26 cellular contexts compared by ENCODE assay signal in genomic region chr3:37330466-37330865, GRCh38.
DNase-seq lines count a peak whose midpoint lies in the region; ATAC-seq and TF ChIP-seq lines count a peak whose summit lies in the region.
"Had no signal": no experiment of that assay in that cellular context is flagged by ENCODE, and none has a peak within 500 bp of the region (broad histone marks: within the 10 kb centered on the region; RNA-seq: fewer than 3 reads in every experiment).

No MANE protein-coding gene starts in this region.

- H3K27me3 ChIP-seq in right cardiac atrium (ENCODE audit: control insufficient read depth, insufficient read depth): no peaks in the 10 kb centered on the region
- H3K27me3 ChIP-seq in dorsolateral prefrontal cortex: no peaks in the 10 kb centered on the region
- no peaks in the 10 kb centered on the region for H3K27me3 ChIP-seq in BE2C
- no peaks in the 10 kb centered on the region for H3K27me3 ChIP-seq in HAP-1 (ENCODE audit: low read depth)
- H3K27me3 ChIP-seq: BLaER1 treated with 17β-estradiol and CSF1 and Interleukin-3, amounts not matched to agents 10 nM and 100 nM had no signal

- H3K27ac ChIP-seq in right cardiac atrium (ENCODE audit: low read length) (no peak overlapping the region), dorsolateral prefrontal cortex (peak overlapping the region in 12 of 59 donors; percentile 1 to 62 (median 27))
- H3K27ac ChIP-seq: HL-60 had no signal

- intact Hi-C loops in Right ventricle myocardium inferior (cut with DNase I) (no loop called here), cardiac septum (cut with DNase I) (no loop called here), right cardiac atrium (cut with DNase I) (no loop called here), dorsolateral prefrontal cortex (cut with DNase I) (no loop called here)

- TF ChIP-seq CTCF in dorsolateral prefrontal cortex (IDR thresholded peaks at IDR 0.05 in 54 of 56, conservative IDR thresholded peaks at IDR 0.05 in 2 of 56; ENCODE audit: low read depth in 1 of 56, partially characterized antibody in 56 of 56) (no peak), BE2C (IDR thresholded peaks at IDR 0.05; ENCODE audit: low read depth, low read length) (no peak)

- H3K27ac Mint-ChIP-seq in stimulated activated effector memory CD8-positive, alpha-beta T cell treated with anti-CD3 and anti-CD28 coated beads, Interleukin-12 subunit alpha, Interleukin-12 subunit beta, amount 100 ng/mL, for 72 hours: peak overlapping the region; percentile 23
- H3K27ac Mint-ChIP-seq: IgD-negative memory B cell had no signal

- H3K4me3 Mint-ChIP-seq in stimulated activated effector memory CD8-positive, alpha-beta T cell treated with anti-CD3 and anti-CD28 coated beads, Interleukin-12 subunit alpha, Interleukin-12 subunit beta, amount 100 ng/mL, for 72 hours: no peak overlapping the region
- H3K4me3 Mint-ChIP-seq: IgD-negative memory B cell had no signal

- H3K4me3 ChIP-seq in right cardiac atrium (ENCODE audit: low read length) (no peak overlapping the region), dorsolateral prefrontal cortex (no peak overlapping the region), BE2C (ENCODE audit: low read depth, low read length) (no peak overlapping the region), HAP-1 (no peak overlapping the region)
- H3K4me3 ChIP-seq: BLaER1 treated with 17β-estradiol and CSF1 and Interleukin-3, amounts not matched to agents 10 nM and 100 nM had no signal

- WGBS in right cardiac atrium: 72% methylated on average over 4 of the region's 4 CpGs

- H3K4me1 Mint-ChIP-seq in stimulated activated effector memory CD8-positive, alpha-beta T cell treated with anti-CD3 and anti-CD28 coated beads, Interleukin-12 subunit alpha, Interleukin-12 subunit beta, amount 100 ng/mL, for 72 hours: peaks cover 14% of the 10 kb centered on the region
- H3K4me1 Mint-ChIP-seq: IgD-negative memory B cell had no signal

- ATAC-seq in Right ventricle myocardium inferior (peak; percentile 48), right cardiac atrium (peak; percentile 50 to 55)
- ATAC-seq in stimulated activated effector memory CD8-positive, alpha-beta T cell treated with anti-CD3 and anti-CD28 coated beads, Interleukin-12 subunit alpha, Interleukin-12 subunit beta, amount 100 ng/mL, for 72 hours: no peak
- ATAC-seq: HCT116, PC-3 had no signal

- H3K36me3 ChIP-seq in BE2C: peaks cover 7% of the 10 kb centered on the region; the same call in 1 of the 2 replicates
- peaks cover 29% of the 10 kb centered on the region for H3K36me3 ChIP-seq in HAP-1 (replicated peaks)

- H3K36me3 Mint-ChIP-seq in stimulated activated effector memory CD8-positive, alpha-beta T cell treated with anti-CD3 and anti-CD28 coated beads, Interleukin-12 subunit alpha, Interleukin-12 subunit beta, amount 100 ng/mL, for 72 hours: peaks cover 100% of the 10 kb centered on the region

- H3K9me3 Mint-ChIP-seq in stimulated activated effector memory CD8-positive, alpha-beta T cell treated with anti-CD3 and anti-CD28 coated beads, Interleukin-12 subunit alpha, Interleukin-12 subunit beta, amount 100 ng/mL, for 72 hours: no peaks in the 10 kb centered on the region
- H3K9me3 Mint-ChIP-seq: IgD-negative memory B cell had no signal

- in situ Hi-C loops in HAP-1 (cut with MboI; ENCODE audit: low sequenced_read_pairs): no loop called here

- no peak for DNase-seq in Right ventricle myocardium inferior (ENCODE audit: missing footprints)
- DNase-seq in cardiac septum (ENCODE audit: low spot score): no peak
- DNase-seq in UCSD-AML1 (lab: John Stamatoyannopoulos, UW; ENCODE audit: unreplicated experiment): peak; percentile 9
- DNase-seq in right cardiac atrium: peak in 2 of 3 donors; percentile 51 to 55
- DNase-seq in stimulated activated effector memory CD8-positive, alpha-beta T cell treated with anti-CD3 and anti-CD28 coated beads, Interleukin-12 subunit alpha, Interleukin-12 subunit beta, amount 100 ng/mL, for 72 hours (ENCODE audit: low spot score in 2 of 2): no peak
- DNase-seq in dorsolateral prefrontal cortex: no peak
- DNase-seq in BE2C: no peak
- DNase-seq in HAP-1 (ENCODE audit: low spot score in 2 of 2): no peak
- DNase-seq: Calu3; DMS79 treated with DMSO at 0.1 percent for 48 hours; GF-D8; GOT3; NCI-H1092 treated with DMSO at 0.1 percent for 48 hours; NCI-H1436; NCI-H187; NCI-H2081 treated with DMSO at 0.1 percent for 48 hours; NCI-H446; NCI-H526; NCI-H82; NK-92 treated with Interleukin-12 subunit alpha and Interleukin-12 subunit beta, amount 100 ng/mL, for 24 hours; PC-3; SHP77 had no signal

- H3K4me1 ChIP-seq in right cardiac atrium (ENCODE audit: control insufficient read depth, insufficient read depth, low read length): peaks cover 2% of the 10 kb centered on the region
- H3K4me1 ChIP-seq in BE2C: no peaks in the 10 kb centered on the region
- H3K4me1 ChIP-seq in HAP-1: no peaks in the 10 kb centered on the region

- H3K9me3 ChIP-seq in right cardiac atrium (ENCODE audit: control insufficient read depth, low read length) (no peaks in the 10 kb centered on the region), BE2C (no peaks in the 10 kb centered on the region), HAP-1 (no peaks in the 10 kb centered on the region)
- H3K9me3 ChIP-seq: BLaER1 treated with 17β-estradiol and CSF1 and Interleukin-3, amounts not matched to agents 10 nM and 100 nM had no signal

Comparison
In these comparisons a context has a peak if more than half of its experiments do, and no peak if none do; other contexts are left out.
1. DNase-seq: peak in UCSD-AML1 (single experiment) and right cardiac atrium (2 of 3); none in Right ventricle myocardium inferior (single experiment), cardiac septum (single experiment), stimulated activated effector memory CD8-positive, alpha-beta T cell treated with anti-CD3 and anti-CD28 coated beads, Interleukin-12 subunit alpha, Interleukin-12 subunit beta, amount 100 ng/mL, for 72 hours (0 of 2), dorsolateral prefrontal cortex (0 of 10), BE2C (single experiment) and HAP-1 (0 of 2).